ENCODE assay signal across 8 cellular contexts in genomic region chr2:175309799-175310198, GRCh38.
DNase-seq lines count a peak whose midpoint lies in the region; FAIRE-seq and TF ChIP-seq lines count a peak whose summit lies in the region.

No MANE protein-coding gene starts in this region.

- TF ChIP-seq POLR2A in GM12891 (IDR thresholded peaks at IDR 0.05; ENCODE audit: low read depth, low read length) (no peak), stomach (IDR thresholded peaks at IDR 0.05) (no peak)

- WGBS in stomach, 5 donors, result 24 to 52% (median 43%) methylated on average over 3 of the region's 3 CpGs

- TF ChIP-seq EP300 in stomach (IDR thresholded peaks at IDR 0.05), result no peak

- H3K4me3 ChIP-seq in stomach, result no peak overlapping the region

- TF ChIP-seq CTCF in VCaP (conservative IDR thresholded peaks at IDR 0.05), result peak; percentile 82
- no peak for TF ChIP-seq CTCF in stomach (IDR thresholded peaks at IDR 0.05)

- H3K36me3 ChIP-seq in stomach, result no peaks in the 10 kb centered on the region

- H3K4me1 ChIP-seq in stomach, result no peaks in the 10 kb centered on the region

- peak; percentile 50 for FAIRE-seq in GM12891 (lab: Jason Lieb, UNC)
- FAIRE-seq in RCC 7860 (lab: Jason Lieb, UNC), result no peak

- no peaks in the 10 kb centered on the region for H3K9me3 ChIP-seq in stomach

- H3K27ac ChIP-seq in VCaP, result no peak overlapping the region
- no peak overlapping the region for H3K27ac ChIP-seq in stomach

- intact Hi-C loops in stomach (cut with DNase I; ENCODE audit: low total_unique reads), result no loop called here

- H3K27me3 ChIP-seq in stomach, result peaks cover 0 to 5% (median 0%) of the 10 kb centered on the region in 3 donors

- DNase-seq in AG08396 (ENCODE audit: low spot score), result peak; percentile 16
- DNase-seq in GM12891 (ENCODE audit: insufficient read length, low spot score), result peak; percentile 7
- DNase-seq in NCI-H1417 treated with DMSO at 0.1 percent for 48 hours (lab: John Stamatoyannopoulos, UW), result peak; percentile 61
- peak; percentile 61 for DNase-seq in left kidney (ENCODE audit: low read depth, low spot score)
- no peak for DNase-seq in stomach
- no peak for DNase-seq in RCC 7860 (ENCODE audit: low spot score)
- DNase-seq in retina, result no peak

TF ChIP-seq in GM12891, 5 proteins besides CTCF, POLR2A, EP300 and RAD21:
- no peak for TF ChIP-seq SPI1 (IDR thresholded peaks at IDR 0.05; ENCODE audit: low read depth, low read length)

Comparison
In these comparisons a context has a peak if more than half of its experiments do, and no peak if none do; other contexts are left out.
1. DNase-seq: peak in AG08396 (single experiment), GM12891 (single experiment), NCI-H1417 treated with DMSO at 0.1 percent for 48 hours (single experiment) and left kidney (single experiment); none in stomach (single experiment), RCC 7860 (single experiment) and retina (single experiment).